25 cellular contexts compared by ENCODE assay signal in the genomic region with DNA sequence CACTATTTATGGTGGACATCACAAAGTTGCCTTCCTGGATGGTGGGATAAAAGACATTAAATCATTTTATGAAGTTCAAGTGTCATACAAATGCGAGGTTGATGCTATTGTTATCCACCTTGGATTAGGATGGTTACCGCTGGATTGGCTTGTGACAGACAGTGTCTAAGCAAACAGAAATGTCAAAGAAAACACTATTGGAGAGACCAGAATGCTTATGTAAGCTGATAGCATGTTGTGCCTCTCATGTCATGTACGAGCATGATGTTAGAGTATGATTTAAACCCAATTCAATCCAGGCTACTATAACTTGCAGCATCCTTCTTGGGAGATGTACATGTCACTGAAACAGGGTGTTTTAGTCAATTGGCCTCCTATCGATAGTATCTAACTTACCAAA.
"Had no signal": no experiment of that assay in that cellular context is flagged by ENCODE, and none has a peak within 500 bp of the region (broad histone marks: within the 10 kb centered on the region; RNA-seq: fewer than 3 reads in every experiment).

No MANE protein-coding gene starts in this region.

- H3K36me3 ChIP-seq: neural progenitor cell, ovary, right lobe of liver, sigmoid colon, stomach, thoracic aorta, thyroid gland, tibial nerve, upper lobe of left lung, uterus had no signal

- H3K79me2 ChIP-seq: parathyroid adenoma had no signal

- DNase-seq: naive thymus-derived CD8-positive, alpha-beta T cell; nephron progenitor cell; occipital lobe; ovary; posterior cingulate gyrus; psoas muscle; right cardiac atrium; right lobe of liver; sigmoid colon; small intestine; stimulated activated CD4-positive, alpha-beta T cell treated with anti-CD3 and anti-CD28 coated beads, Interleukin-15, amount 100 ng/mL, for 24 hours; stimulated activated CD4-positive, alpha-beta T cell treated with anti-CD3 and anti-CD28 coated beads, Interleukin-2, amount 100 ng/mL, for 24 hours; stimulated activated CD4-positive, alpha-beta T cell treated with anti-CD3 and anti-CD28 coated beads, Interleukin-2, amount 100 ng/mL, for 48 hours; stimulated activated CD4-positive, alpha-beta T cell treated with anti-CD3 and anti-CD28 coated beads, Interleukin-4, amount 100 ng/mL, for 24 hours; stimulated activated naive B cell treated with anti-CD40 and anti-IgM and Interleukin-4, amounts not matched to agents 10 μg/mL and 1 μg/mL and 100 μg/mL, for 72 hours; stimulated activated naive CD4-positive, alpha-beta T cell treated with Interleukin-2 at 50 U/mL for 16 hours; stomach; thyroid gland; trophoblast cell; upper lobe of left lung; uterus had no signal

- H3K9me3 ChIP-seq: ovary, psoas muscle, right lobe of liver, sigmoid colon, stomach, thoracic aorta, thyroid gland, tibial nerve, upper lobe of left lung, uterus had no signal

- H3K4me3 ChIP-seq: neural progenitor cell, ovary, psoas muscle, right lobe of liver, sigmoid colon, stomach, thoracic aorta, thyroid gland, tibial nerve, upper lobe of left lung, uterus had no signal

- H2AFZ ChIP-seq: neural progenitor cell, parathyroid adenoma had no signal

- H3K27ac ChIP-seq: neural progenitor cell, ovary, parathyroid adenoma, psoas muscle, right lobe of liver, sigmoid colon, stomach, thoracic aorta, thyroid gland, tibial nerve, upper lobe of left lung, uterus had no signal

- H3K4me2 ChIP-seq: neural progenitor cell had no signal

- FAIRE-seq: small intestine had no signal

- H3K4me1 ChIP-seq: neural progenitor cell, parathyroid adenoma, psoas muscle, right lobe of liver, stomach, tibial nerve, upper lobe of left lung, uterus had no signal

- H3K9ac ChIP-seq: neural progenitor cell, parathyroid adenoma had no signal

- H3K27me3 ChIP-seq: ovary, right lobe of liver, sigmoid colon, stomach, thyroid gland, tibial nerve, upper lobe of left lung, uterus had no signal
